16 cellular contexts compared by ENCODE assay signal in genomic region chr18:985301-985700, GRCh38.
A peak's percentile ranks its signal among the peaks of the same experiment; 100 is the strongest.
DNase-seq lines count a peak whose midpoint lies in the region; ATAC-seq, FAIRE-seq and TF ChIP-seq lines count a peak whose summit lies in the region.
"Had no signal": no experiment of that assay in that cellular context is flagged by ENCODE, and none has a peak within 500 bp of the region (broad histone marks: within the 10 kb centered on the region; RNA-seq: fewer than 3 reads in every experiment).

No MANE protein-coding gene starts in this region.

- ATAC-seq in Right ventricle myocardium superior (ENCODE audit: poor library complexity) (peak; percentile 31), heart left ventricle (peak in 3 of 4 donors; percentile 48 to 66 (median 63)), HG03460 (IDR thresholded peaks at IDR 0.05; ENCODE audit: unreplicated experiment) (no peak), HG02884 (IDR thresholded peaks at IDR 0.05; ENCODE audit: unreplicated experiment) (no peak)

- H3K27me3 ChIP-seq in right atrium auricular region: no peaks in the 10 kb centered on the region
- no peaks in the 10 kb centered on the region for H3K27me3 ChIP-seq in heart left ventricle
- H3K27me3 ChIP-seq: cardiac muscle cell had no signal

- DNase-seq in Right ventricle myocardium superior (no peak), right atrium auricular region (ENCODE audit: low spot score) (no peak), NCI-H524 (lab: John Stamatoyannopoulos, UW) (peak; percentile 72 to 84), heart left ventricle (peak in 3 of 5 donors; percentile 24 to 45 (median 25)), GM12891 (ENCODE audit: insufficient read length, low spot score) (no peak), NCI-H510A (lab: John Stamatoyannopoulos, UW) (no peak)
- DNase-seq: activated B cell treated with CpG ODN at 0.5 μM for 24 hours; activated naive CD4-positive, alpha-beta T cell treated with Interleukin-2 at 50 U/mL for 16 hours; DND-41; foreskin melanocyte had no signal

- WGBS in heart left ventricle, 4 donors: 38 to 53% (median 44%) methylated on average over 5 of the region's 5 CpGs

- FAIRE-seq in GM12891 (lab: Jason Lieb, UNC): no peak
- FAIRE-seq: GM12892, keratinocyte had no signal

- TF ChIP-seq POLR2A in heart left ventricle (IDR thresholded peaks at IDR 0.05): no peak
- no peak for TF ChIP-seq POLR2A in GM12891 (IDR thresholded peaks at IDR 0.05; ENCODE audit: low read depth, low read length)

- TF ChIP-seq CTCF in right atrium auricular region (IDR thresholded peaks at IDR 0.05) (no peak), heart left ventricle (IDR thresholded peaks at IDR 0.05) (no peak)

- no peaks in the 10 kb centered on the region for H3K36me3 ChIP-seq in right atrium auricular region
- H3K36me3 ChIP-seq in heart left ventricle: no peaks in the 10 kb centered on the region
- H3K36me3 ChIP-seq: cardiac muscle cell, thoracic aorta had no signal

- H3K4me1 ChIP-seq in right atrium auricular region (peaks cover 0 to 11% of the 10 kb centered on the region in 2 donors), heart left ventricle (peaks cover 0 to 23% (median 0%) of the 10 kb centered on the region in 12 donors)

- intact Hi-C loops in Right ventricle myocardium superior (cut with DNase I): no loop called here
- intact Hi-C loops in heart left ventricle (cut with DNase I): no loop called here

- peak overlapping the region in 1 of 2 donors; percentile 33 for H3K27ac ChIP-seq in right atrium auricular region
- peak overlapping the region in 3 of 12 donors; percentile 5 to 37 (median 34) for H3K27ac ChIP-seq in heart left ventricle
- H3K27ac ChIP-seq: cardiac muscle cell had no signal

- H3K4me3 ChIP-seq in right atrium auricular region (no peak overlapping the region), heart left ventricle (no peak overlapping the region)
- H3K4me3 ChIP-seq: cardiac muscle cell, thoracic aorta had no signal

- no peaks in the 10 kb centered on the region for H3K9me3 ChIP-seq in right atrium auricular region
- peaks cover 0 to 3% (median 0%) of the 10 kb centered on the region in 12 donors for H3K9me3 ChIP-seq in heart left ventricle
- H3K9me3 ChIP-seq: thoracic aorta had no signal

TF ChIP-seq in GM12891, 5 proteins besides CTCF, POLR2A, EP300 and RAD21:
- no peak for TF ChIP-seq PAX5 (IDR thresholded peaks at IDR 0.05; ENCODE audit: insufficient read depth, low read length, severe bottlenecking)
- TF ChIP-seq POU2F2 (IDR thresholded peaks at IDR 0.05; ENCODE audit: low read depth, low read length): no peak
- no peak for TF ChIP-seq SPI1 (IDR thresholded peaks at IDR 0.05; ENCODE audit: low read depth, low read length)
- TF ChIP-seq TAF1 (IDR thresholded peaks at IDR 0.05; ENCODE audit: low read depth, low read length): no peak
- no peak for TF ChIP-seq POLR2AphosphoS5 (IDR thresholded peaks at IDR 0.05; ENCODE audit: low read depth, low read length)

Comparison
In these comparisons a context has a peak if more than half of its experiments do, and no peak if none do; other contexts are left out.
1. DNase-seq: peak in NCI-H524 (2 of 2) and heart left ventricle (3 of 5); none in Right ventricle myocardium superior (single experiment), right atrium auricular region (single experiment), GM12891 (single experiment) and NCI-H510A (single experiment).
2. ATAC-seq: peak in Right ventricle myocardium superior (single experiment) and heart left ventricle (3 of 4); none in HG03460 (single experiment) and HG02884 (single experiment).